In genomic region chr11:66411323-66411722, GRCh38 we compare ENCODE assay signal across 1 cellular context.
TF ChIP-seq lines count a peak whose summit lies in the region.

No MANE protein-coding gene starts in this region.

TF ChIP-seq in H1, 55 proteins besides CTCF, POLR2A, EP300 and RAD21:
- no peak for TF ChIP-seq EGR1 (IDR thresholded peaks at IDR 0.05; ENCODE audit: borderline replicate concordance, low read depth, low read length)
- TF ChIP-seq MAFK (IDR thresholded peaks at IDR 0.05; ENCODE audit: low read depth, low read length): no peak
- no peak for TF ChIP-seq ZNF274 (IDR thresholded peaks at IDR 0.05; ENCODE audit: borderline replicate concordance, extremely low read depth, low read length)
- TF ChIP-seq SIN3A (conservative IDR thresholded peaks at IDR 0.05 in 1 of 2, IDR thresholded peaks at IDR 0.05 in 1 of 2; ENCODE audit: low read depth in 1 of 2, low read length in 2 of 2): no peak
